In the genomic region with DNA sequence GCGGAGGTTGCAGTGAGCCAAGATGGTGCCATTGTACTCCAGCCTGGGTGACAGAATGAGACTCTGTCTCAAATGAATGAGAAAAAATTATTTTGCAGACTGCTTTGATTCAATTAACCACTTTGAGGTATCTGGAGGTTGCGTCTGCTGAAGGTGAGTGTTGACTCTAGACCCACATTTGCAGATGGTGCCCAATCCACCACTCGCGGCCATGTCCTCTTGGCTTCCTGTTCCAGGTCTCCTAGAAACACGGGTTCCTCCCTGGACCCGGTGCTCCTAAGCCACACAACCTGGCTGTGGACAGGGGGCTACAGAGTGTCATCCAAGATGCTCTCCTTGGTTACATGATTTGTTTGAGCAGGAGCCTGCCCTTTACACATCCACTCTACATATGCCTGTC, we compare ENCODE assay signal across 8 cellular contexts.
"Had no signal": no experiment of that assay in that cellular context is flagged by ENCODE, and none has a peak within 500 bp of the region (broad histone marks: within the 10 kb centered on the region; RNA-seq: fewer than 3 reads in every experiment).

No MANE protein-coding gene starts in this region.

- DNase-seq: GDM1, GF-D8 had no signal

- ATAC-seq: GM12878 had no signal

- FAIRE-seq: G401.6, GM12878, GM12891, GM12892, GM18507, GM19239 had no signal

- H3K4me3 ChIP-seq: GM12878 had no signal
